In genomic region chr2:24514820-24515219, GRCh38 we compare ENCODE assay signal across 34 cellular contexts. TPM values are rescaled to one million over a fixed set of nuclear protein-coding genes. Genes with fewer than 3 reads are reported as not detected.
DNase-seq lines count a peak whose midpoint lies in the region; ATAC-seq, FAIRE-seq and TF ChIP-seq lines count a peak whose summit lies in the region.
"Had no signal": no experiment of that assay in that cellular context is flagged by ENCODE, and none has a peak within 500 bp of the region (broad histone marks: within the 10 kb centered on the region; RNA-seq: fewer than 3 reads in every experiment).

No MANE protein-coding gene starts in this region.

- no peak overlapping the region for H3K4me3 ChIP-seq in liver (ENCODE audit: low read depth in 1 of 3, low read length in 3 of 3)
- no peak overlapping the region for H3K4me3 ChIP-seq in HepG2 (replicated peaks in 1 of 3; ENCODE audit: insufficient read depth in 1 of 3, low read depth in 2 of 3, low read length in 3 of 3)
- H3K4me3 ChIP-seq in Karpas-422 (ENCODE audit: low read length), result no peak overlapping the region
- no peak overlapping the region for H3K4me3 ChIP-seq in small intestine (ENCODE audit: low read depth in 1 of 2, low read length in 2 of 2)
- H3K4me3 ChIP-seq: A549; BLaER1; BLaER1 treated with 17β-estradiol and CSF1 and Interleukin-3, amounts not matched to agents 10 nM and 100 nM had no signal

- H3K9ac ChIP-seq in liver (ENCODE audit: low read depth in 1 of 2, low read length in 2 of 2), result no peak overlapping the region
- no peak overlapping the region for H3K9ac ChIP-seq in HepG2 (ENCODE audit: insufficient read depth, low read depth, low read length)
- no peak overlapping the region for H3K9ac ChIP-seq in Karpas-422 (ENCODE audit: low read length)
- H3K9ac ChIP-seq: BLaER1 had no signal

- H3K27me3 Mint-ChIP-seq in stimulated activated memory B cell treated with anti-CD40 and anti-IgM and Interleukin-4, amounts not matched to agents 10 μg/mL and 1 μg/mL and 100 μg/mL, for 72 hours, result no peaks in the 10 kb centered on the region
- H3K27me3 Mint-ChIP-seq: B cell; CD4-positive, alpha-beta memory T cell; CD4-positive, alpha-beta T cell; CD4-positive, CD25-positive, alpha-beta regulatory T cell; CD8-positive, alpha-beta memory T cell had no signal

- in situ Hi-C loops in HepG2 (cut with HindIII; ENCODE audit: extremely low pct_ligation_motif_present, low pct_unique_long_range_greater_than_20kb), result no loop called here

- no peak for TF ChIP-seq EP300 in HepG2 (IDR thresholded peaks at IDR 0.05; ENCODE audit: low read depth in 2 of 2, low read length in 2 of 2)
- TF ChIP-seq EP300 in HepG2 (CRISPR knock-in tag; IDR thresholded peaks at IDR 0.05; ENCODE audit: borderline replicate concordance), result no peak

- H4K20me1 ChIP-seq in HepG2 (ENCODE audit: insufficient read depth, low read length) (no peaks in the 10 kb centered on the region; the same call in 1 of the 2 replicates), Karpas-422 (ENCODE audit: insufficient read depth, low read depth, low read length) (peaks cover 8% of the 10 kb centered on the region)

- H3K79me2 ChIP-seq in HepG2 (ENCODE audit: insufficient read depth, low read length) (no peaks in the 10 kb centered on the region), Karpas-422 (ENCODE audit: low read length) (no peaks in the 10 kb centered on the region)

- H2AFZ ChIP-seq in HepG2 (ENCODE audit: low read length), result no peak overlapping the region
- H2AFZ ChIP-seq in Karpas-422 (ENCODE audit: low read length), result no peak overlapping the region

- intact Hi-C loops in HepG2 (cut with micrococcal nuclease; ENCODE audit: unreplicated experiment) (no loop called here), posterior cingulate gyrus (cut with DNase I) (no loop called here)

- no peaks in the 10 kb centered on the region for H3K9me3 Mint-ChIP-seq in stimulated activated memory B cell treated with anti-CD40 and anti-IgM and Interleukin-4, amounts not matched to agents 10 μg/mL and 1 μg/mL and 100 μg/mL, for 72 hours
- H3K9me3 Mint-ChIP-seq: CD4-positive, alpha-beta memory T cell; CD4-positive, alpha-beta T cell; CD8-positive, alpha-beta memory T cell had no signal

- no peak overlapping the region for H3K27ac Mint-ChIP-seq in stimulated activated memory B cell treated with anti-CD40 and anti-IgM and Interleukin-4, amounts not matched to agents 10 μg/mL and 1 μg/mL and 100 μg/mL, for 72 hours
- H3K27ac Mint-ChIP-seq: B cell; CD4-positive, alpha-beta memory T cell; CD4-positive, alpha-beta T cell had no signal

- TF ChIP-seq POLR2A in HepG2 (IDR thresholded peaks at IDR 0.05; ENCODE audit: insufficient read depth in 1 of 2, low read depth in 2 of 2, low read length in 2 of 2), result no peak

- WGBS in liver, result 42% methylated on average over 2 of the region's 2 CpGs
- 95% methylated on average over 2 of the region's 2 CpGs for WGBS in HepG2 (ENCODE audit: low lambda C conversion rate)
- 37 to 80% (median 43%) methylated on average over 2 of the region's 2 CpGs for WGBS in small intestine, 3 donors

- H3K27me3 ChIP-seq in liver (ENCODE audit: control insufficient read depth in 4 of 4, insufficient read depth in 4 of 4, low read length in 3 of 4), result no peaks in the 10 kb centered on the region
- no peaks in the 10 kb centered on the region for H3K27me3 ChIP-seq in HepG2 (ENCODE audit: control insufficient read depth in 1 of 2, insufficient read depth in 2 of 2, low read length in 2 of 2)
- no peaks in the 10 kb centered on the region for H3K27me3 ChIP-seq in Karpas-422 (ENCODE audit: low read length)
- no peaks in the 10 kb centered on the region for H3K27me3 ChIP-seq in small intestine (ENCODE audit: control insufficient read depth in 2 of 2, insufficient read depth in 2 of 2, low read length in 2 of 2)
- H3K27me3 ChIP-seq: BE2C; BLaER1; BLaER1 treated with 17β-estradiol and CSF1 and Interleukin-3, amounts not matched to agents 10 nM and 100 nM had no signal

- DNase-seq in HepG2 (ENCODE audit: low spot score), result no peak
- DNase-seq in Karpas-422, result peak; percentile 11
- no peak for DNase-seq in left lobe of liver (ENCODE audit: low spot score)
- DNase-seq in small intestine, result peak; percentile 64
- DNase-seq in NCI-H1694 (lab: John Stamatoyannopoulos, UW), result no peak
- DNase-seq in posterior cingulate gyrus, result no peak
- DNase-seq: 8988T; AML-193; BE2C; C1 segment of cervical spinal cord; Caco-2; CD4-positive, alpha-beta memory T cell; CD4-positive, alpha-beta T cell; CD4-positive, CD25-positive, alpha-beta regulatory T cell; CD8-positive, alpha-beta memory T cell; CD8-positive, alpha-beta T cell; COR-L47; DMS 273 treated with DMSO at 0.1 percent for 48 hours; DMS153; DMS53; DMS79; DMS79 treated with DMSO at 0.1 percent for 48 hours; DND-41 had no signal

- FAIRE-seq in HepG2 (lab: Jason Lieb, UNC) (no peak), small intestine (lab: Jason Lieb, UNC) (no peak)
- FAIRE-seq: A204.1, A549, D721Med had no signal

- H3K4me1 Mint-ChIP-seq in stimulated activated memory B cell treated with anti-CD40 and anti-IgM and Interleukin-4, amounts not matched to agents 10 μg/mL and 1 μg/mL and 100 μg/mL, for 72 hours, result peaks cover 67% of the 10 kb centered on the region

- TF ChIP-seq CTCF in liver (IDR thresholded peaks at IDR 0.05; ENCODE audit: low read depth, low read length, missing input control) (no peak), HepG2 (CRISPR knock-in tag; IDR thresholded peaks at IDR 0.05) (no peak)

- no peak for TF ChIP-seq RAD21 in liver (IDR thresholded peaks at IDR 0.05)
- no peak for TF ChIP-seq RAD21 in HepG2 (CRISPR knock-in tag; IDR thresholded peaks at IDR 0.05)

- no TSS peak for BruUV-seq in HepG2 (replicated peaks; lab: Mats Ljungman, UMichigan)

- CTCF ChIA-PET in HepG2 (lab: Yijun Ruan, JAX; ENCODE audit: low intra/inter-chr PET ratio, low total read pairs), result no interaction called here

- peaks cover 2 to 16% (median 6%) of the 10 kb centered on the region in 4 donors for H3K4me1 ChIP-seq in liver (ENCODE audit: control insufficient read depth in 4 of 4, insufficient read depth in 4 of 4, low read length in 3 of 4)
- H3K4me1 ChIP-seq in HepG2 (ENCODE audit: insufficient read depth, low read length), result no peaks in the 10 kb centered on the region
- H3K4me1 ChIP-seq in Karpas-422 (ENCODE audit: low read length), result no peaks in the 10 kb centered on the region
- peaks cover 2% of the 10 kb centered on the region in 2 donors for H3K4me1 ChIP-seq in small intestine (ENCODE audit: control insufficient read depth in 2 of 2, insufficient read depth in 1 of 2, low read depth in 1 of 2, low read length in 1 of 2)
- H3K4me1 ChIP-seq: BLaER1, Caco-2 had no signal

- no peaks in the 10 kb centered on the region for H3K9me2 ChIP-seq in Karpas-422 (replicated peaks; ENCODE audit: insufficient read depth, low read length)

- H3K4me3 Mint-ChIP-seq in stimulated activated memory B cell treated with anti-CD40 and anti-IgM and Interleukin-4, amounts not matched to agents 10 μg/mL and 1 μg/mL and 100 μg/mL, for 72 hours, result no peak overlapping the region
- H3K4me3 Mint-ChIP-seq: B cell; CD14-positive monocyte; CD4-positive, CD25-positive, alpha-beta regulatory T cell; CD8-positive, alpha-beta T cell had no signal

- H3K27ac ChIP-seq in liver (ENCODE audit: low read depth in 1 of 2, low read length in 2 of 2) (no peak overlapping the region), HepG2 (ENCODE audit: extremely low read length, insufficient read depth, low read length) (no peak overlapping the region), Karpas-422 (ENCODE audit: low read length) (no peak overlapping the region), small intestine (ENCODE audit: low read depth in 1 of 2, low read length in 1 of 2) (no peak overlapping the region)
- H3K27ac ChIP-seq: 22Rv1, A549, BLaER1, C4-2B had no signal

- peaks cover 8% of the 10 kb centered on the region for H3K36me3 Mint-ChIP-seq in stimulated activated memory B cell treated with anti-CD40 and anti-IgM and Interleukin-4, amounts not matched to agents 10 μg/mL and 1 μg/mL and 100 μg/mL, for 72 hours
- H3K36me3 Mint-ChIP-seq: CD4-positive, alpha-beta memory T cell; CD8-positive, alpha-beta memory T cell; CD8-positive, alpha-beta T cell had no signal

- H3K4me2 ChIP-seq in HepG2 (ENCODE audit: low read depth, low read length), result no peak overlapping the region
- H3K4me2 ChIP-seq in Karpas-422 (ENCODE audit: low read depth, low read length, poor library complexity, severe bottlenecking), result no peak overlapping the region
- H3K4me2 ChIP-seq: BLaER1 had no signal

- POLR2A ChIA-PET in HepG2 (lab: Yijun Ruan, JAX), result no interaction called here

- ATAC-seq in HepG2, result no peak
- peak; percentile 68 for ATAC-seq in left lobe of liver
- ATAC-seq in stimulated activated memory B cell treated with anti-CD40 and anti-IgM and Interleukin-4, amounts not matched to agents 10 μg/mL and 1 μg/mL and 100 μg/mL, for 72 hours, result no peak
- ATAC-seq: CD8-positive, alpha-beta T cell had no signal

- H3K36me3 ChIP-seq in liver (ENCODE audit: control insufficient read depth in 4 of 4, insufficient read depth in 3 of 4, low read depth in 1 of 4, low read length in 3 of 4), result no peaks in the 10 kb centered on the region
- H3K36me3 ChIP-seq in HepG2 (replicated peaks in 1 of 2; ENCODE audit: control insufficient read depth in 1 of 2, insufficient read depth in 2 of 2, low read length in 2 of 2), result no peaks in the 10 kb centered on the region
- no peaks in the 10 kb centered on the region for H3K36me3 ChIP-seq in Karpas-422 (ENCODE audit: insufficient read depth, low read length)
- no peaks in the 10 kb centered on the region for H3K36me3 ChIP-seq in small intestine (ENCODE audit: control insufficient read depth in 2 of 2, insufficient read depth in 2 of 2, low read length in 2 of 2)
- H3K36me3 ChIP-seq: BE2C; BLaER1; BLaER1 treated with 17β-estradiol and CSF1 and Interleukin-3, amounts not matched to agents 10 nM and 100 nM had no signal

- H3K9me3 ChIP-seq in liver (ENCODE audit: control insufficient read depth in 4 of 4, low read length in 3 of 4) (no peaks in the 10 kb centered on the region), HepG2 (ENCODE audit: low read length) (no peaks in the 10 kb centered on the region), Karpas-422 (ENCODE audit: low read length) (0 out of 2 replicates have a peak, but pooled peaks cover under 1% of the 10 kb centered on the region), small intestine (ENCODE audit: control insufficient read depth, low read depth) (no peaks in the 10 kb centered on the region)
- H3K9me3 ChIP-seq: A549, BE2C, Caco-2 had no signal

RNA-seq across cellular contexts. Expression of gene NCOA1, which starts 23.8 kb away (rescaled TPM):
- total RNA-seq in liver (10 to 100 TPM; 25.8 to 26.6 TPM), HepG2 (2016; rRNA removed; fragmentation: Illumina TruSeq; extraction: Trizol) (10.0 and 10.5 TPM in 2 replicates), left lobe of liver (11.2 TPM)
- polyA plus RNA-seq in liver (1 to 10 TPM; 6.5 to 6.8 TPM), HepG2 (2011; rRNA removed) (10.4 and 12.0 TPM in 2 replicates), small intestine (10 to 100 TPM; 13.8 to 21.9 (median 18.9) TPM)
- 10.8 and 14.2 TPM in 2 replicates for total RNA-seq in HepG2 (2016; cell fraction: cytosol; rRNA removed; fragmentation: Illumina TruSeq; extraction: Trizol; ENCODE audit: low read depth)
- total RNA-seq in HepG2 (2016; cell fraction: insoluble cytoplasmic fraction; rRNA removed; fragmentation: Illumina TruSeq; extraction: Trizol), result 9.4 and 9.8 TPM in 2 replicates
- total RNA-seq in HepG2 (2016; cell fraction: membrane; rRNA removed; fragmentation: Illumina TruSeq; extraction: Trizol), result 7.0 and 7.2 TPM in 2 replicates
- total RNA-seq in HepG2 (2016; cell fraction: nucleus; rRNA removed; fragmentation: Illumina TruSeq; extraction: Trizol), result 11.9 and 13.8 TPM in 2 replicates
- 5.9 and 9.5 TPM in 2 replicates for polyA plus RNA-seq in HepG2 (2011; cell fraction: cytosol; rRNA removed)
- 8.0 and 8.5 TPM in 2 replicates for polyA plus RNA-seq in HepG2 (2011; cell fraction: nucleus; rRNA removed)
- polyA plus RNA-seq in HepG2 (2012), result 5.8 and 6.9 TPM in 2 replicates
- polyA plus RNA-seq in HepG2 (2016; cell fraction: cytosol; fragmentation: Illumina TruSeq; extraction: Trizol; ENCODE audit: low read depth), result 0.35 and 0.40 TPM in 2 replicates
- 8.7 and 9.6 TPM in 2 replicates for polyA plus RNA-seq in HepG2 (2016; cell fraction: insoluble cytoplasmic fraction; fragmentation: Illumina TruSeq; extraction: Trizol; ENCODE audit: low read depth)
- 1.9 and 2.5 TPM in 2 replicates for polyA plus RNA-seq in HepG2 (2016; cell fraction: membrane; fragmentation: Illumina TruSeq; extraction: Trizol; ENCODE audit: low read depth)
- polyA plus RNA-seq in HepG2 (2016; cell fraction: nucleus; fragmentation: Illumina TruSeq; extraction: Trizol; ENCODE audit: insufficient read depth, low read depth), result 8.1 and 10.3 TPM in 2 replicates
- polyA minus RNA-seq in HepG2 (2011; rRNA and poly(A)+ RNA removed; ENCODE audit: low replicate concordance), result 18.1 and 20.0 TPM in 2 replicates
- 7.8 and 12.5 TPM in 2 replicates for polyA minus RNA-seq in HepG2 (2011; cell fraction: cytosol; rRNA and poly(A)+ RNA removed)
- 43.6 and 54.5 TPM in 2 replicates for polyA minus RNA-seq in HepG2 (2011; cell fraction: nucleus; rRNA and poly(A)+ RNA removed)
- 4.1 and 5.4 TPM in 2 replicates for total RNA-seq in Karpas-422 (2014; rRNA removed; shearing (Covaris generic); ENCODE audit: low replicate concordance)

Comparison
In these comparisons a context has a peak if more than half of its experiments do, and no peak if none do; other contexts are left out.
1. DNase-seq: peak in Karpas-422 (single experiment) and small intestine (single experiment); none in HepG2 (single experiment), left lobe of liver (single experiment), NCI-H1694 (single experiment) and posterior cingulate gyrus (0 of 10).